Comparison of ENCODE assay signal across 27 cellular contexts in the genomic region with DNA sequence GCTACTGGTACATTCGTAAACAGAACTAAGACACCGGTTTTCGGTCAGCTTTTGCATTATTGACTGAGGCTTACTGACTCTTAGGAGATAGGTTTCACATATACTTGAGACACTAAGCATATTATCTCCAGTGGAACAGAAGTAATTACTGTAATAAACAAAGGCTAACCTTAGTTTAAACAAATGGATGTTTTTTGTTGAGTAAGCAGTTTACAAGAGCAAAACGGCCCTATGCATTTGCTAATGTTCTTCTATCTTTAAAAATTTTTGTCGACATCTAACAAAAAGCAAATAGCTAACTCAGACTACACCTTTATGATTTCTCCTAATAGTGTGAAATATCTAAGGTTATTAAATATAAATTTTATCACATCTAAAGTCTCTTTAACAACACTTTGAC.
"Had no signal": no experiment of that assay in that cellular context is flagged by ENCODE, and none has a peak within 500 bp of the region (broad histone marks: within the 10 kb centered on the region; RNA-seq: fewer than 3 reads in every experiment).

No MANE protein-coding gene starts in this region.

- H3K4me1 ChIP-seq: colonic mucosa, esophagus squamous epithelium, heart right ventricle, lower lobe of right lung, psoas muscle, spleen, testis, tibial artery had no signal

- H3K36me3 ChIP-seq: colonic mucosa, esophagus squamous epithelium, heart right ventricle, lower lobe of right lung, ovary, spleen, tibial artery had no signal

- H3K9me3 ChIP-seq: colonic mucosa, esophagus squamous epithelium, heart right ventricle, lower lobe of right lung, ovary, psoas muscle, spleen, testis, tibial artery had no signal

- H3K27ac ChIP-seq: colonic mucosa, esophagus squamous epithelium, heart right ventricle, lower lobe of right lung, ovary, psoas muscle, skin epidermis, spleen, testis, tibial artery had no signal

- H3K27me3 ChIP-seq: colonic mucosa, esophagus squamous epithelium, heart right ventricle, ovary, spleen, testis, tibial artery had no signal

- ATAC-seq: heart right ventricle; left colon; left ventricle myocardium superior; lower lobe of right lung; natural killer cell; psoas muscle; right cardiac atrium; stimulated activated memory B cell treated with anti-CD40 and anti-IgM and Interleukin-4, amounts not matched to agents 10 μg/mL and 1 μg/mL and 100 μg/mL, for 72 hours; stimulated activated naive CD8-positive, alpha-beta T cell treated with anti-CD3 and anti-CD28 coated beads, Interleukin-15, Interleukin-2, amounts not matched to agents 100 U/mL and 50 U/mL, for 24 hours had no signal

- DNase-seq: colonic mucosa; effector memory CD4-positive, alpha-beta T cell; erythroblast; esophagus squamous epithelium; foreskin melanocyte; glutamatergic neuron; heart right ventricle; hippocampal formation; islet precursor cell; kidney glomerular epithelial cell; left colon; left ventricle myocardium superior; lower lobe of right lung; natural killer cell; occipital lobe; ovary; posterior cingulate gyrus; psoas muscle; right cardiac atrium; spleen; stimulated activated CD4-positive, alpha-beta T cell treated with anti-CD3 and anti-CD28 coated beads, Interleukin-4, amount 100 ng/mL, for 4 hours; stimulated activated naive CD8-positive, alpha-beta T cell treated with anti-CD3 and anti-CD28 coated beads, Interleukin-15, Interleukin-2, amounts not matched to agents 100 U/mL and 50 U/mL, for 24 hours; substantia nigra; testis; tibial artery had no signal

- H3K4me3 ChIP-seq: colonic mucosa, esophagus squamous epithelium, heart right ventricle, lower lobe of right lung, ovary, psoas muscle, skin epidermis, spleen, testis, tibial artery had no signal
